8 cellular contexts compared by ENCODE assay signal in the genomic region with DNA sequence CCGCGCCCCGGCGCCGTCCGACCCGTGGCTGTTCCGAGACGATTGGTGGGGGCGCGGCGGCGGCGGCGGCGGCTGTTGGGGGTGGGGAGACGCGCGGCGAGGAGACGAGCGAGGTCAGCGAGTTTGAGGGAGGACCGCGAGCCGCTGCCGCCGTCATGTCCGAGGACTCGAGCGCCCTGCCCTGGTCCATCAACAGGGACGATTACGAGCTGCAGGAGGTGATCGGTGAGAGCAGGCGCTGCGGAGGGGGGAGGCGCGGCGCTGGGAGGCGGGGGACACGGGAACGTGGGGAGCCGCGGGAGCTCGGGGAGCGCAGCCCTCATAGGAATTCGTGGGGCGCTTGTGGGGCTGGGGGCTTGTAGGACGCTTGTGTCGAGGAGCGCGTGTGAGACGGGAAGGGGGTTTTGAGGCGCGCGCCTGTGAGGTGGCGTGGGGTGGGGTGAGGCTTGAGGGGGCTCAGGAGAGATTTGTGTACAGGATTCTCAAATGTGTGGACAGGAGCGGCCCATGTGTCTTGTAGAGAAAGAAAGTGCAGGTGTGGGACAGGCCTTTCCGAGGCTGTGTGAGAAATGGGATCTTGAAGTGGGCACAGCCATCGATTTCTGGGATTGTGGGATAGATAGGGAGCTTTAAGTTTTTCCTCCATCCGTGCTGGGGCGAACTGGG. TPM values are rescaled to one million over a fixed set of nuclear protein-coding genes. Genes with fewer than 3 reads are reported as not detected.
A peak's percentile ranks its signal among the peaks of the same experiment; 100 is the strongest.
DNase-seq lines count a peak whose midpoint lies in the region; ATAC-seq and TF ChIP-seq lines count a peak whose summit lies in the region.

No MANE protein-coding gene starts in this region.

- peak overlapping the region; percentile 77 for H3K4me3 ChIP-seq in lung
- H3K4me3 ChIP-seq in thymus (ENCODE audit: low read length), result peak overlapping the region; percentile 71

- WGBS in lung, 2 donors, result 1% methylated on average over 46 to 62 of the region's 62 CpGs
- 1% methylated on average over 62 of the region's 62 CpGs for WGBS in thymus

- H3K27ac ChIP-seq in cingulate gyrus (ENCODE audit: low read depth, low read length) (peak overlapping the region; percentile 97), lung (ENCODE audit: low read depth in 1 of 2, low read length in 1 of 2) (peak overlapping the region; percentile 85 to 95), thymus (ENCODE audit: low read depth) (peak overlapping the region; percentile 93)

- H3K4me1 ChIP-seq in lung (ENCODE audit: control insufficient read depth in 2 of 2, insufficient read depth in 2 of 2, low read length in 2 of 2) (peaks cover 8 to 11% of the 10 kb centered on the region in 2 donors), thymus (ENCODE audit: control insufficient read depth, insufficient read depth, low read length) (peaks cover 27% of the 10 kb centered on the region)

- no peaks in the 10 kb centered on the region for H3K36me3 ChIP-seq in lung (ENCODE audit: control insufficient read depth in 2 of 2, insufficient read depth in 2 of 2, low read length in 2 of 2)
- H3K36me3 ChIP-seq in thymus (ENCODE audit: control insufficient read depth, insufficient read depth), result no peaks in the 10 kb centered on the region

- TF ChIP-seq CTCF in lung (IDR thresholded peaks at IDR 0.05; ENCODE audit: control extremely low read depth, extremely low read depth), result no peak

- peak; percentile 23 for DNase-seq in stimulated activated CD4-positive, alpha-beta T cell treated with anti-CD3 and anti-CD28 coated beads, Interleukin-2, amount 100 ng/mL, for 4 hours (ENCODE audit: low read depth)
- DNase-seq in stimulated activated CD4-positive, alpha-beta T cell treated with anti-CD3 and anti-CD28 coated beads, Interleukin-4, amount 100 ng/mL, for 24 hours, result no peak
- DNase-seq in NCI-H526 treated with DMSO at 0.1 percent for 48 hours (lab: John Stamatoyannopoulos, UW) (peak; percentile 22), lung (ENCODE audit: low spot score) (peak; percentile 57)

- H3K9me3 ChIP-seq in lung (ENCODE audit: control insufficient read depth in 2 of 2, insufficient read depth in 1 of 2, low read length in 1 of 2), result no peaks in the 10 kb centered on the region
- H3K9me3 ChIP-seq in thymus (ENCODE audit: control insufficient read depth), result no peaks in the 10 kb centered on the region

- H3K27me3 ChIP-seq in lung (ENCODE audit: control insufficient read depth, insufficient read depth), result no peaks in the 10 kb centered on the region
- no peaks in the 10 kb centered on the region for H3K27me3 ChIP-seq in thymus (ENCODE audit: control insufficient read depth, insufficient read depth)

- ATAC-seq in lung (ENCODE audit: insufficient read depth, low FRiP score) (no peak), GM18861 (IDR thresholded peaks at IDR 0.05; ENCODE audit: unreplicated experiment) (no peak), HG03159 (IDR thresholded peaks at IDR 0.05; ENCODE audit: unreplicated experiment) (no peak)

RNA-seq across cellular contexts. Expression of a gene that starts 0.5 kb away (rescaled TPM):
- total RNA-seq in lung, result 10 to 100 TPM; 28.8 to 38.9 TPM
- polyA plus RNA-seq in lung, result 10 to 100 TPM; 11.9 to 21.0 TPM
- polyA plus RNA-seq in thymus, result 23.0 TPM

RNA-seq across cellular contexts. Expression of a gene that starts 27.4 kb away (rescaled TPM):
- 10 to 100 TPM; 35.4 to 85.3 TPM for total RNA-seq in lung
- polyA plus RNA-seq in lung, result 100 to 1,000 TPM in 1 of 2 donors, 10 to 100 TPM in 1; 32.5 to 145 TPM
- polyA plus RNA-seq in thymus, result 54.3 TPM

RNA-seq across cellular contexts. Expression of a gene that starts 28.9 kb away (rescaled TPM):
- 100 to 1,000 TPM in 1 of 2 donors, 10 to 100 TPM in 1; 50.1 to 112 TPM for total RNA-seq in lung
- polyA plus RNA-seq in lung, result 10 to 100 TPM; 83.9 to 94.2 TPM
- 75.2 TPM for polyA plus RNA-seq in thymus
